In genomic region chr4:184968784-184969201, GRCh38 we compare ENCODE assay signal across 14 cellular contexts. TPM values are rescaled to one million over a fixed set of nuclear protein-coding genes. Genes with fewer than 3 reads are reported as not detected.
A peak's percentile ranks its signal among the peaks of the same experiment; 100 is the strongest.
DNase-seq lines count a peak whose midpoint lies in the region; ATAC-seq and TF ChIP-seq lines count a peak whose summit lies in the region.
"Had no signal": no experiment of that assay in that cellular context is flagged by ENCODE, and none has a peak within 500 bp of the region (broad histone marks: within the 10 kb centered on the region; RNA-seq: fewer than 3 reads in every experiment).

No MANE protein-coding gene starts in this region.

- H3K9me3 ChIP-seq in colonic mucosa = no peaks in the 10 kb centered on the region
- H3K9me3 ChIP-seq in lower lobe of right lung = no peaks in the 10 kb centered on the region
- H3K9me3 ChIP-seq in transverse colon = no peaks in the 10 kb centered on the region

- TF ChIP-seq CTCF in activated CD8-positive, alpha-beta T cell treated with anti-CD3 and anti-CD28 coated beads for 36 hours (IDR thresholded peaks at IDR 0.05) = no peak
- TF ChIP-seq CTCF in colonic mucosa (IDR thresholded peaks at IDR 0.05) (no peak), lower lobe of right lung (IDR thresholded peaks at IDR 0.05) (no peak), transverse colon (IDR thresholded peaks at IDR 0.05) (no peak)

- TF ChIP-seq EP300 in transverse colon (IDR thresholded peaks at IDR 0.05; ENCODE audit: low read depth) = no peak

- DNase-seq in activated CD8-positive, alpha-beta T cell treated with anti-CD3 and anti-CD28 coated beads, Interleukin-2, amount 10 ng/mL, durations not matched to agents 7 days and 5 days = no peak
- DNase-seq in activated CD8-positive, alpha-beta T cell treated with anti-CD3 and anti-CD28 coated beads for 36 hours = no peak
- peak; percentile 91 for DNase-seq in colonic mucosa
- peak; percentile 82 for DNase-seq in lower lobe of right lung
- DNase-seq in transverse colon = peak; percentile 89
- no peak for DNase-seq in GM19240 (ENCODE audit: insufficient read length, low spot score)
- no peak for DNase-seq in NCI-H2029 (lab: John Stamatoyannopoulos, UW)
- DNase-seq: activated CD4-positive, alpha-beta T cell treated with anti-CD3 and anti-CD28 coated beads for 48 hours; activated effector memory CD4-positive, alpha-beta T cell treated with anti-CD3 and anti-CD28 coated beads, Interleukin-2, amount 50 U/mL, for 16 hours; GOT3; NK-92 treated with Interleukin-12 subunit alpha and Interleukin-12 subunit beta, amount 100 ng/mL, for 24 hours had no signal

- H3K36me3 ChIP-seq in colonic mucosa = no peaks in the 10 kb centered on the region
- H3K36me3 ChIP-seq in lower lobe of right lung = no peaks in the 10 kb centered on the region
- H3K36me3 ChIP-seq in transverse colon = no peaks in the 10 kb centered on the region

- H3K27me3 Mint-ChIP-seq in activated CD8-positive, alpha-beta T cell treated with anti-CD3 and anti-CD28 coated beads, Interleukin-2, amount 10 ng/mL, durations not matched to agents 7 days and 5 days (ENCODE audit: low read depth) = peaks cover 7% of the 10 kb centered on the region
- H3K27me3 Mint-ChIP-seq in activated CD8-positive, alpha-beta T cell treated with anti-CD3 and anti-CD28 coated beads for 36 hours = peaks cover 8% of the 10 kb centered on the region

- POLR2A ChIA-PET in activated CD8-positive, alpha-beta T cell treated with anti-CD3 and anti-CD28 coated beads, Interleukin-2, amount 10 ng/mL, durations not matched to agents 7 days and 5 days (lab: Charles Lee) = no interaction called here
- POLR2A ChIA-PET in activated CD8-positive, alpha-beta T cell treated with anti-CD3 and anti-CD28 coated beads for 36 hours (lab: Charles Lee) = no interaction called here

- peaks cover 2% of the 10 kb centered on the region for H3K4me1 Mint-ChIP-seq in activated CD8-positive, alpha-beta T cell treated with anti-CD3 and anti-CD28 coated beads, Interleukin-2, amount 10 ng/mL, durations not matched to agents 7 days and 5 days (ENCODE audit: low read depth)
- H3K4me1 Mint-ChIP-seq in activated CD8-positive, alpha-beta T cell treated with anti-CD3 and anti-CD28 coated beads for 36 hours (ENCODE audit: low read depth) = peaks cover 5% of the 10 kb centered on the region

- intact Hi-C loops in activated CD8-positive, alpha-beta T cell treated with anti-CD3 and anti-CD28 coated beads for 36 hours (cut with micrococcal nuclease) = no loop called here
- intact Hi-C loops in colonic mucosa (cut with DNase I) = no loop called here
- intact Hi-C loops in lower lobe of right lung (cut with DNase I) = no loop called here
- intact Hi-C loops in transverse colon (cut with DNase I; ENCODE audit: low total_unique reads) = no loop called here

- H3K27ac ChIP-seq in colonic mucosa (no peak overlapping the region), lower lobe of right lung (no peak overlapping the region), transverse colon (peak overlapping the region in 3 of 4 donors; percentile 37 to 53 (median 46))

- H3K9ac ChIP-seq in colonic mucosa (ENCODE audit: low read depth in 2 of 2, low read length in 2 of 2) = no peak overlapping the region

- H3K4me3 ChIP-seq in colonic mucosa = no peak overlapping the region
- H3K4me3 ChIP-seq in lower lobe of right lung = no peak overlapping the region
- no peak overlapping the region for H3K4me3 ChIP-seq in transverse colon

- H3K4me1 ChIP-seq in colonic mucosa (peaks cover 3% of the 10 kb centered on the region), lower lobe of right lung (no peaks in the 10 kb centered on the region), transverse colon (peaks cover 4 to 14% (median 6%) of the 10 kb centered on the region in 4 donors)

- no peak for TF ChIP-seq POLR2A in transverse colon (IDR thresholded peaks at IDR 0.05)

- H3K9me3 Mint-ChIP-seq in activated CD8-positive, alpha-beta T cell treated with anti-CD3 and anti-CD28 coated beads, Interleukin-2, amount 10 ng/mL, durations not matched to agents 7 days and 5 days (ENCODE audit: insufficient read depth) = peaks cover 4% of the 10 kb centered on the region
- peaks cover 18% of the 10 kb centered on the region for H3K9me3 Mint-ChIP-seq in activated CD8-positive, alpha-beta T cell treated with anti-CD3 and anti-CD28 coated beads for 36 hours

- 34 to 80% methylated on average over 1 to 5 of the region's 5 CpGs for WGBS in transverse colon (ENCODE audit: low coverage in 1 of 2), 2 donors

- in situ Hi-C loops in transverse colon (cut with MboI; ENCODE audit: low pct_ligation_motif_present in 1 of 4, low pct_unique_long_range_greater_than_20kb in 1 of 4, low sequenced_read_pairs in 3 of 4) = no loop called here

- ATAC-seq in activated CD8-positive, alpha-beta T cell treated with anti-CD3 and anti-CD28 coated beads, Interleukin-2, amount 10 ng/mL, durations not matched to agents 7 days and 5 days = peak; percentile 34
- no peak for ATAC-seq in activated CD8-positive, alpha-beta T cell treated with anti-CD3 and anti-CD28 coated beads for 36 hours
- ATAC-seq in lower lobe of right lung (peak; percentile 96 to 98), HG02642 (IDR thresholded peaks at IDR 0.05; ENCODE audit: poor library complexity, unreplicated experiment) (no peak)

- no peak overlapping the region for H3K4me3 Mint-ChIP-seq in activated CD8-positive, alpha-beta T cell treated with anti-CD3 and anti-CD28 coated beads, Interleukin-2, amount 10 ng/mL, durations not matched to agents 7 days and 5 days
- H3K4me3 Mint-ChIP-seq in activated CD8-positive, alpha-beta T cell treated with anti-CD3 and anti-CD28 coated beads for 36 hours = no peak overlapping the region

- CTCF ChIA-PET in activated CD8-positive, alpha-beta T cell treated with anti-CD3 and anti-CD28 coated beads, Interleukin-2, amount 10 ng/mL, durations not matched to agents 7 days and 5 days (lab: Charles Lee) = no interaction called here
- CTCF ChIA-PET in activated CD8-positive, alpha-beta T cell treated with anti-CD3 and anti-CD28 coated beads for 36 hours (lab: Charles Lee) = no interaction called here

- H3K36me3 Mint-ChIP-seq in activated CD8-positive, alpha-beta T cell treated with anti-CD3 and anti-CD28 coated beads, Interleukin-2, amount 10 ng/mL, durations not matched to agents 7 days and 5 days (ENCODE audit: low read depth) = peaks cover 6% of the 10 kb centered on the region
- peaks cover 6% of the 10 kb centered on the region for H3K36me3 Mint-ChIP-seq in activated CD8-positive, alpha-beta T cell treated with anti-CD3 and anti-CD28 coated beads for 36 hours (ENCODE audit: low read depth)

- H3K27me3 ChIP-seq in colonic mucosa (no peaks in the 10 kb centered on the region), lower lobe of right lung (ENCODE audit: low read depth) (no peaks in the 10 kb centered on the region), transverse colon (no peaks in the 10 kb centered on the region)

- no peak overlapping the region for H3K27ac Mint-ChIP-seq in activated CD8-positive, alpha-beta T cell treated with anti-CD3 and anti-CD28 coated beads, Interleukin-2, amount 10 ng/mL, durations not matched to agents 7 days and 5 days
- no peak overlapping the region for H3K27ac Mint-ChIP-seq in activated CD8-positive, alpha-beta T cell treated with anti-CD3 and anti-CD28 coated beads for 36 hours

RNA-seq across cellular contexts. Expression of gene HELT, which starts 49.5 kb away (rescaled TPM):
- total RNA-seq in activated CD8-positive, alpha-beta T cell treated with anti-CD3 and anti-CD28 coated beads, Interleukin-2, amount 10 ng/mL, durations not matched to agents 7 days and 5 days = not detected
- total RNA-seq in activated CD8-positive, alpha-beta T cell treated with anti-CD3 and anti-CD28 coated beads for 36 hours = not detected
- total RNA-seq in colonic mucosa (not detected), lower lobe of right lung (0.97 TPM), transverse colon (not detected)
- total RNA-seq: endothelial cell of umbilical vein, urinary bladder had no signal

Comparison
In these comparisons a context has a peak if more than half of its experiments do, and no peak if none do; other contexts are left out.
1. ATAC-seq: peak in activated CD8-positive, alpha-beta T cell treated with anti-CD3 and anti-CD28 coated beads, Interleukin-2, amount 10 ng/mL, durations not matched to agents 7 days and 5 days (single experiment) and lower lobe of right lung (2 of 2); none in activated CD8-positive, alpha-beta T cell treated with anti-CD3 and anti-CD28 coated beads for 36 hours (single experiment) and HG02642 (single experiment).
2. DNase-seq: peak in colonic mucosa (single experiment), lower lobe of right lung (single experiment) and transverse colon (single experiment); none in activated CD8-positive, alpha-beta T cell treated with anti-CD3 and anti-CD28 coated beads, Interleukin-2, amount 10 ng/mL, durations not matched to agents 7 days and 5 days (single experiment), activated CD8-positive, alpha-beta T cell treated with anti-CD3 and anti-CD28 coated beads for 36 hours (single experiment), GM19240 (single experiment) and NCI-H2029 (single experiment).
3. H3K27ac ChIP-seq: peak in transverse colon (3 of 4); none in colonic mucosa (single experiment) and lower lobe of right lung (single experiment).